36 cellular contexts compared by ENCODE assay signal in the genomic region with DNA sequence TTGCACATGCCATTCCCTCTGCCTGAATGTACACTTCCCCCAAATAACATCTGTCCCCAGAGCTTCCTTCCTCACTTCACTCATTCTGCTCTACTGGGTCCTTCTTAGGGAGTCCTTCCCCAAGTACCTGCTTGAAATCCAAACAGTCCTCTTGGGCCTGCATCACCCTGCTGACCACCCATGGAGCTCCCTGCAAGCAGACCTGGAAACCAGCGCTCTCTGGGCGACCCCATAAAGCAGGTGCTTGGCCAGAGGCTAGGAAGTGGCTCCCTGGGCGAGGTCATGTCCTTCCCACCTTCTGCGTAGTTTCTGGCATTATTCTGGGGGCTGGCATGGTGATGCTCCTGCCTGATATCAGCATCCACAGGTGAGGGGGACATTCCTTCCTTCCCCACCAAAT. TPM values are rescaled to one million over a fixed set of nuclear protein-coding genes. Genes with fewer than 3 reads are reported as not detected.
"Had no signal": no experiment of that assay in that cellular context is flagged by ENCODE, and none has a peak within 500 bp of the region (broad histone marks: within the 10 kb centered on the region; RNA-seq: fewer than 3 reads in every experiment).

No MANE protein-coding gene starts in this region.

- H3K4me3 ChIP-seq: MG63 had no signal

- DNase-seq: Karpas-422, Kasumi-1, MG63, MM.1S, MV-4-11, NCI-H1048, NCI-H1092, NCI-H1092 treated with DMSO at 0.1 percent for 48 hours, NCI-H1105, NCI-H1105 treated with DMSO at 0.1 percent for 48 hours, NCI-H1417, NCI-H1417 treated with DMSO at 0.1 percent for 48 hours, NCI-H1436, NCI-H1436 treated with DMSO at 0.1 percent for 48 hours, NCI-H1694, NCI-H1694 treated with DMSO at 0.1 percent for 48 hours, NCI-H187, NCI-H187 treated with DMSO at 0.1 percent for 48 hours, NCI-H1930, NCI-H2029, NCI-H2029 treated with DMSO at 0.1 percent for 48 hours, NCI-H2081, NCI-H2081 treated with DMSO at 0.1 percent for 48 hours, NCI-H2107, NCI-H2171, NCI-H2171 treated with DMSO at 0.1 percent for 48 hours, NCI-H2227 treated with DMSO at 0.1 percent for 48 hours, NCI-H226, NCI-H345, NCI-H446, NCI-H446 treated with DMSO at 0.1 percent for 48 hours, NCI-H510A, NCI-H510A treated with DMSO at 0.1 percent for 48 hours had no signal

- H3K9me3 ChIP-seq: MG63 had no signal

- H3K36me3 ChIP-seq: MG63 had no signal

RNA-seq across cellular contexts. Expression of a gene that starts 43.6 kb away (rescaled TPM):
- total RNA-seq: LHCN-M2, M059J, MCF 10A had no signal
